27 cellular contexts compared by ENCODE assay signal in the genomic region with DNA sequence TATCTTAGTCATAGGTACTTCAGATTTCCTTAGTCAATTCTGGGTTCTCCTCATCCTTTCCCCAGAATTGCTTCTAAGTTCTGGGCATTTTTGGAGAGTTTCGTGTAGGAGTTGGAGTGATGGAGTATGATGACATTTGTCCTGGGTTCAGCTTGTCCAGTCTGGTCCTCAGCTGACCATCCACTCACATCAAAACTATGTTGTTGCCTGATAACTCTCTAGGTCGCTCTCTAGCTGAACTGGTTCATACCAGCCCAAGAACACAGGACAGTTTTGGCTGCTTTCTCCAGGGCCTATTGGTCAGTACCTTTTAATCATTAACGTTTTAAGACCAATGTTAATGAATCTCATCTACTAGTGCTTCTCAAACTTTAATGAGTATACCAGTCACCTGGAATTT. TPM values are rescaled to one million over a fixed set of nuclear protein-coding genes. Genes with fewer than 3 reads are reported as not detected.
"Had no signal": no experiment of that assay in that cellular context is flagged by ENCODE, and none has a peak within 500 bp of the region (broad histone marks: within the 10 kb centered on the region; RNA-seq: fewer than 3 reads in every experiment).

No MANE protein-coding gene starts in this region.

- H3K36me3 ChIP-seq: cardiac muscle cell, left ventricle myocardium inferior, right atrium auricular region, transverse colon had no signal

- H3K27me3 Mint-ChIP-seq: activated CD4-positive, alpha-beta memory T cell treated with anti-CD3 and anti-CD28 coated beads, Interleukin-2, amount 10 ng/mL, durations not matched to agents 7 days and 5 days; dendritic cell treated with granulocyte-macrophage colony-stimulating factor and Interleukin-4, amounts not matched to agents 40 ng/mL and 50 ng/mL, for 4 days; stimulated activated naive CD8-positive, alpha-beta T cell treated with anti-CD3 and anti-CD28 coated beads, Interleukin-15, Interleukin-2, amounts not matched to agents 100 ng/mL and 50 ng/mL, for 24 hours; T-helper 17 cell had no signal

- H3K27ac Mint-ChIP-seq: activated CD4-positive, alpha-beta memory T cell treated with anti-CD3 and anti-CD28 coated beads, Interleukin-2, amount 10 ng/mL, durations not matched to agents 7 days and 5 days; activated naive CD4-positive, alpha-beta T cell treated with anti-CD3 and anti-CD28 coated beads for 36 hours; dendritic cell treated with granulocyte-macrophage colony-stimulating factor and Interleukin-4, amounts not matched to agents 40 ng/mL and 50 ng/mL, for 4 days; immature natural killer cell; natural killer cell; stimulated activated naive CD8-positive, alpha-beta T cell treated with anti-CD3 and anti-CD28 coated beads, Interleukin-15, Interleukin-2, amounts not matched to agents 100 ng/mL and 50 ng/mL, for 24 hours had no signal

- H3K9me3 Mint-ChIP-seq: activated CD4-positive, alpha-beta memory T cell treated with anti-CD3 and anti-CD28 coated beads, Interleukin-2, amount 10 ng/mL, durations not matched to agents 7 days and 5 days; immature natural killer cell; natural killer cell; stimulated activated naive CD8-positive, alpha-beta T cell treated with anti-CD3 and anti-CD28 coated beads, Interleukin-15, Interleukin-2, amounts not matched to agents 100 ng/mL and 50 ng/mL, for 24 hours had no signal

- H3K27ac ChIP-seq: body of pancreas, cardiac muscle cell, hepatocyte, left ventricle myocardium inferior, SK-N-MC, transverse colon had no signal

- H3K27me3 ChIP-seq: body of pancreas, cardiac muscle cell, hepatocyte, right atrium auricular region, transverse colon had no signal

- H3K36me3 Mint-ChIP-seq: immature natural killer cell, natural killer cell had no signal

- H3K4me3 ChIP-seq: body of pancreas, cardiac muscle cell, hepatocyte, left ventricle myocardium inferior, right atrium auricular region, SK-N-MC, transverse colon had no signal

- H3K9me3 ChIP-seq: body of pancreas, left ventricle myocardium inferior, right atrium auricular region, transverse colon had no signal

- H3K4me3 Mint-ChIP-seq: activated CD4-positive, alpha-beta memory T cell treated with anti-CD3 and anti-CD28 coated beads, Interleukin-2, amount 10 ng/mL, durations not matched to agents 7 days and 5 days; activated naive CD4-positive, alpha-beta T cell treated with anti-CD3 and anti-CD28 coated beads for 36 hours; activated T-cell treated with anti-CD3 and anti-CD28 coated beads, Interleukin-2, amount 50 U/mL, for 4 hours; dendritic cell treated with granulocyte-macrophage colony-stimulating factor and Interleukin-4, amounts not matched to agents 40 ng/mL and 50 ng/mL, for 4 days; immature natural killer cell; natural killer cell; stimulated activated naive CD8-positive, alpha-beta T cell treated with anti-CD3 and anti-CD28 coated beads, Interleukin-15, Interleukin-2, amounts not matched to agents 100 ng/mL and 50 ng/mL, for 24 hours; T-helper 17 cell had no signal

- ATAC-seq: activated T-cell treated with anti-CD3 and anti-CD28 coated beads, Interleukin-2, amount 50 U/mL, for 4 hours; body of pancreas; natural killer cell; T-helper 17 cell had no signal

- DNase-seq: activated CD4-positive, alpha-beta memory T cell treated with anti-CD3 and anti-CD28 coated beads, Interleukin-2, amount 10 ng/mL, durations not matched to agents 7 days and 5 days; activated CD4-positive, alpha-beta T cell treated with anti-CD3 and anti-CD28 coated beads for 48 hours; activated CD4-positive, CD25-positive, alpha-beta regulatory T cell; activated naive CD4-positive, alpha-beta T cell treated with anti-CD3 and anti-CD28 coated beads for 36 hours; activated T-cell treated with anti-CD3 and anti-CD28 coated beads, Interleukin-2, amount 50 U/mL, for 4 hours; body of pancreas; effector CD4-positive, alpha-beta T cell; erythroblast; foreskin fibroblast; immature natural killer cell; kidney glomerular epithelial cell; left ventricle myocardium inferior; natural killer cell; stimulated activated CD4-positive, alpha-beta T cell treated with anti-CD3 and anti-CD28 coated beads, Interleukin-1b, Interleukin-23, amount 100 ng/mL, for 48 hours; SW 1271; T-helper 17 cell; transverse colon had no signal

RNA-seq across cellular contexts. Expression of a gene that starts 13.3 kb away (rescaled TPM):
- total RNA-seq: activated naive CD4-positive, alpha-beta T cell treated with anti-CD3 and anti-CD28 coated beads for 36 hours; activated T-cell treated with anti-CD3 and anti-CD28 coated beads, Interleukin-2, amount 50 U/mL, for 4 hours; cardiac muscle cell; fibroblast of lung; glomerular endothelial cell; hepatocyte; lung microvascular endothelial cell; osteoblast had no signal
- polyA plus RNA-seq: cardiac muscle cell, fibroblast of lung, hepatocyte, immature natural killer cell had no signal
